Comparison of ENCODE assay signal across 22 cellular contexts in the genomic region with DNA sequence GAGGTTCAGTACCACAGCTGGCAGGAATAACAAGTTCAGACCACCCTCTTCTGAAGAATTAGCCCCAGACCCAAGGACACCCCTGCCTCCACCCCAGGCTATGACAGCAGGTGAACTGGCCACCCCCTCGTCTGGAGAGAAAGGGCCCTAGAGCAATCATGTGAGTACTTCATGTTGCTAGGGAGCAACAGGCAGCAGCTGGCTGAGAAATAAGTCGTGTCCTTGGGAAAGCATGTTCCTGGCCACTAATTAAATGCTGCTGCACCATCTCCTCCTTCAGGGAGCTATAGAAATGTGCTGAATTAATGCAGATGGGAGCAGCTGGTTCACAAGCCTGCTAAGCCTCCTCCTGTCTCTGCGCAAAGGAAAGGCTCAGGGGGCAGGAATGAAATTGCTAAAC. TPM values are rescaled to one million over a fixed set of nuclear protein-coding genes. Genes with fewer than 3 reads are reported as not detected.
A peak's percentile ranks its signal among the peaks of the same experiment; 100 is the strongest.
DNase-seq lines count a peak whose midpoint lies in the region; ATAC-seq and TF ChIP-seq lines count a peak whose summit lies in the region.
"Had no signal": no experiment of that assay in that cellular context is flagged by ENCODE, and none has a peak within 500 bp of the region (broad histone marks: within the 10 kb centered on the region; RNA-seq: fewer than 3 reads in every experiment).

No MANE protein-coding gene starts in this region.

- H3K4me3 Mint-ChIP-seq in stimulated activated naive CD8-positive, alpha-beta T cell treated with anti-CD3 and anti-CD28 coated beads, Interleukin-15, amount 100 ng/mL, for 72 hours = no peak overlapping the region
- H3K4me3 Mint-ChIP-seq in T-helper 2 cell treated with Interferon-gamma antibody and Interleukin-4, amounts not matched to agents 5 μg/mL and 100 μg/mL, for 36 hours = no peak overlapping the region
- no peak overlapping the region for H3K4me3 Mint-ChIP-seq in CD14-positive monocyte
- H3K4me3 Mint-ChIP-seq: activated CD4-positive, alpha-beta T cell treated with anti-CD3 and anti-CD28 coated beads, Interleukin-2, amount 10 ng/mL, durations not matched to agents 24 days and 14 days; CD4-positive, alpha-beta T cell; central memory CD8-positive, alpha-beta T cell; naive thymus-derived CD4-positive, alpha-beta T cell had no signal

- H3K4me1 Mint-ChIP-seq in stimulated activated naive CD8-positive, alpha-beta T cell treated with anti-CD3 and anti-CD28 coated beads, Interleukin-15, amount 100 ng/mL, for 72 hours = no peaks in the 10 kb centered on the region
- H3K4me1 Mint-ChIP-seq in T-helper 2 cell treated with Interferon-gamma antibody and Interleukin-4, amounts not matched to agents 5 μg/mL and 100 μg/mL, for 36 hours (ENCODE audit: low read depth) = no peaks in the 10 kb centered on the region
- no peaks in the 10 kb centered on the region for H3K4me1 Mint-ChIP-seq in CD14-positive monocyte
- H3K4me1 Mint-ChIP-seq: activated CD4-positive, alpha-beta T cell treated with anti-CD3 and anti-CD28 coated beads, Interleukin-2, amount 10 ng/mL, durations not matched to agents 24 days and 14 days; central memory CD8-positive, alpha-beta T cell; naive thymus-derived CD4-positive, alpha-beta T cell had no signal

- intact Hi-C loops in left ventricle myocardium superior (cut with micrococcal nuclease) = loop anchor here (2.0 kb wide), 1 partner anchor 72 kb away; no protein-coding TSS in a partner anchor
- intact Hi-C loops in CD14-positive monocyte (cut with micrococcal nuclease) = no loop called here

- H3K9me3 Mint-ChIP-seq in stimulated activated naive CD8-positive, alpha-beta T cell treated with anti-CD3 and anti-CD28 coated beads, Interleukin-15, amount 100 ng/mL, for 72 hours = no peaks in the 10 kb centered on the region
- no peaks in the 10 kb centered on the region for H3K9me3 Mint-ChIP-seq in T-helper 2 cell treated with Interferon-gamma antibody and Interleukin-4, amounts not matched to agents 5 μg/mL and 100 μg/mL, for 36 hours
- no peaks in the 10 kb centered on the region for H3K9me3 Mint-ChIP-seq in CD14-positive monocyte
- H3K9me3 Mint-ChIP-seq: activated CD4-positive, alpha-beta T cell treated with anti-CD3 and anti-CD28 coated beads, Interleukin-2, amount 10 ng/mL, durations not matched to agents 24 days and 14 days; CD4-positive, alpha-beta T cell; central memory CD8-positive, alpha-beta T cell; naive thymus-derived CD4-positive, alpha-beta T cell had no signal

- no peaks in the 10 kb centered on the region for H3K36me3 Mint-ChIP-seq in T-helper 2 cell treated with Interferon-gamma antibody and Interleukin-4, amounts not matched to agents 5 μg/mL and 100 μg/mL, for 36 hours (ENCODE audit: low read depth)
- peaks cover 10 to 14% of the 10 kb centered on the region in 2 donors for H3K36me3 Mint-ChIP-seq in CD14-positive monocyte

- H3K27me3 Mint-ChIP-seq in stimulated activated naive CD8-positive, alpha-beta T cell treated with anti-CD3 and anti-CD28 coated beads, Interleukin-15, amount 100 ng/mL, for 72 hours = no peaks in the 10 kb centered on the region
- H3K27me3 Mint-ChIP-seq in T-helper 2 cell treated with Interferon-gamma antibody and Interleukin-4, amounts not matched to agents 5 μg/mL and 100 μg/mL, for 36 hours (ENCODE audit: low read depth) = no peaks in the 10 kb centered on the region
- H3K27me3 Mint-ChIP-seq in CD14-positive monocyte (ENCODE audit: low read depth in 3 of 3) = no peaks in the 10 kb centered on the region
- H3K27me3 Mint-ChIP-seq: activated CD4-positive, alpha-beta T cell treated with anti-CD3 and anti-CD28 coated beads, Interleukin-2, amount 10 ng/mL, durations not matched to agents 24 days and 14 days; CD4-positive, alpha-beta T cell; central memory CD8-positive, alpha-beta T cell; naive thymus-derived CD4-positive, alpha-beta T cell had no signal

- TF ChIP-seq CTCF in foreskin fibroblast (IDR thresholded peaks at IDR 0.05; ENCODE audit: low read depth, low read length) (no peak), CD14-positive monocyte (IDR thresholded peaks at IDR 0.05) (no peak)

- DNase-seq in stimulated activated naive CD8-positive, alpha-beta T cell treated with anti-CD3 and anti-CD28 coated beads, Interleukin-15, amount 100 ng/mL, for 72 hours = no peak
- no peak for DNase-seq in stimulated activated naive CD8-positive, alpha-beta T cell treated with anti-CD3 and anti-CD28 coated beads, Interleukin-15, Interleukin-2, amounts not matched to agents 100 U/mL and 50 U/mL, for 24 hours
- DNase-seq in NCI-H82 (lab: John Stamatoyannopoulos, UW) (peak; percentile 97), left ventricle myocardium superior (peak; percentile 36), germinal center (ENCODE audit: low spot score) (no peak), foreskin fibroblast (no peak), CD14-positive monocyte (ENCODE audit: low spot score) (no peak)
- no peak for DNase-seq in T-helper 2 cell treated with Interferon-gamma antibody and Interleukin-4, amounts not matched to agents 5 μg/mL and 100 μg/mL, for 36 hours (ENCODE audit: low spot score)
- DNase-seq: ACHN; activated CD4-positive, alpha-beta T cell treated with anti-CD3 and anti-CD28 coated beads, Interleukin-2, amount 10 ng/mL, durations not matched to agents 24 days and 14 days; activated effector memory CD4-positive, alpha-beta T cell treated with anti-CD3 and anti-CD28 coated beads, Interleukin-2, amount 50 U/mL, for 16 hours; CD4-positive, alpha-beta T cell; Karpas-422; naive thymus-derived CD4-positive, alpha-beta T cell; RPMI8226; spleen; SW 1271; tibial artery had no signal

- no peak for ATAC-seq in stimulated activated naive CD8-positive, alpha-beta T cell treated with anti-CD3 and anti-CD28 coated beads, Interleukin-15, amount 100 ng/mL, for 72 hours
- ATAC-seq in stimulated activated naive CD8-positive, alpha-beta T cell treated with anti-CD3 and anti-CD28 coated beads, Interleukin-15, Interleukin-2, amounts not matched to agents 100 U/mL and 50 U/mL, for 24 hours = no peak
- ATAC-seq in left ventricle myocardium superior = peak; percentile 73
- ATAC-seq: naive thymus-derived CD4-positive, alpha-beta T cell had no signal

- peak overlapping the region; percentile 20 to 24 for H3K27ac Mint-ChIP-seq in stimulated activated naive CD8-positive, alpha-beta T cell treated with anti-CD3 and anti-CD28 coated beads, Interleukin-15, amount 100 ng/mL, for 72 hours
- H3K27ac Mint-ChIP-seq in T-helper 2 cell treated with Interferon-gamma antibody and Interleukin-4, amounts not matched to agents 5 μg/mL and 100 μg/mL, for 36 hours = no peak overlapping the region
- peak overlapping the region in 1 of 7 donors; percentile 6 for H3K27ac Mint-ChIP-seq in CD14-positive monocyte
- H3K27ac Mint-ChIP-seq: activated CD4-positive, alpha-beta T cell treated with anti-CD3 and anti-CD28 coated beads, Interleukin-2, amount 10 ng/mL, durations not matched to agents 24 days and 14 days; CD4-positive, alpha-beta T cell; naive thymus-derived CD4-positive, alpha-beta T cell had no signal

- no peak overlapping the region for H3K4me3 ChIP-seq in foreskin fibroblast (ENCODE audit: low read depth in 1 of 2, low read length in 2 of 2)
- H3K4me3 ChIP-seq: adrenal gland, esophagus muscularis mucosa, lung, spleen, tibial artery had no signal

RNA-seq across cellular contexts. Expression of a gene that starts 31.5 kb away (rescaled TPM):
- 73.3 TPM for total RNA-seq in left ventricle myocardium superior
- polyA plus RNA-seq in CD14-positive monocyte = 10 to 100 TPM; 65.2 to 70.2 TPM

RNA-seq across cellular contexts. Expression of a gene that starts 31.8 kb away (rescaled TPM):
- total RNA-seq in left ventricle myocardium superior = 68.6 TPM
- 10 to 100 TPM; 17.0 to 20.3 TPM for polyA plus RNA-seq in CD14-positive monocyte

RNA-seq across cellular contexts. Expression of a gene that starts 47.5 kb away (rescaled TPM):
- 7.6 TPM for total RNA-seq in left ventricle myocardium superior
- polyA plus RNA-seq in CD14-positive monocyte = 1 to 10 TPM in 1 of 2 donors, under 1 TPM in 1; 0.88 to 1.8 TPM

Comparison
In these comparisons a context has a peak if more than half of its experiments do, and no peak if none do; other contexts are left out.
1. DNase-seq: peak in NCI-H82 (single experiment) and left ventricle myocardium superior (single experiment); none in stimulated activated naive CD8-positive, alpha-beta T cell treated with anti-CD3 and anti-CD28 coated beads, Interleukin-15, amount 100 ng/mL, for 72 hours (0 of 2), stimulated activated naive CD8-positive, alpha-beta T cell treated with anti-CD3 and anti-CD28 coated beads, Interleukin-15, Interleukin-2, amounts not matched to agents 100 U/mL and 50 U/mL, for 24 hours (single experiment), germinal center (single experiment), T-helper 2 cell treated with Interferon-gamma antibody and Interleukin-4, amounts not matched to agents 5 μg/mL and 100 μg/mL, for 36 hours (single experiment), foreskin fibroblast (0 of 2) and CD14-positive monocyte (single experiment).